In genomic region chr2:27025861-27026851, GRCh38 we compare ENCODE assay signal across 18 cellular contexts.
"Had no signal": no experiment of that assay in that cellular context is flagged by ENCODE, and none has a peak within 500 bp of the region (broad histone marks: within the 10 kb centered on the region; RNA-seq: fewer than 3 reads in every experiment).

No MANE protein-coding gene starts in this region.

- H3K9ac ChIP-seq: neural progenitor cell had no signal

- H3K4me1 ChIP-seq: lower lobe of right lung, neural progenitor cell, sigmoid colon, upper lobe of right lung had no signal

- H3K9me3 Mint-ChIP-seq: activated CD4-positive, alpha-beta memory T cell treated with anti-CD3 and anti-CD28 coated beads, Interleukin-2, amount 10 ng/mL, durations not matched to agents 7 days and 5 days; activated T-helper 2 cell treated with anti-CD3 and anti-CD28 coated beads, Interferon-gamma antibody, Interleukin-2, Interleukin-4, amounts not matched to agents 10 μg/mL and 5 μg/mL and 100 μg/mL, durations not matched to agents 14 hours and 24 hours and 36 hours; mesothelial cell of epicardium; neural progenitor cell had no signal

- H3K27me3 Mint-ChIP-seq: activated CD4-positive, alpha-beta memory T cell treated with anti-CD3 and anti-CD28 coated beads, Interleukin-2, amount 10 ng/mL, durations not matched to agents 7 days and 5 days had no signal

- H3K27me3 ChIP-seq: brain microvascular endothelial cell, esophagus muscularis mucosa, neural progenitor cell, ovary, sigmoid colon, upper lobe of right lung had no signal

- H3K36me3 ChIP-seq: neural progenitor cell, ovary had no signal

- H3K4me3 ChIP-seq: esophagus muscularis mucosa, lower lobe of right lung, neural progenitor cell, ovary, sigmoid colon, upper lobe of right lung had no signal

- H3K27ac Mint-ChIP-seq: activated CD4-positive, alpha-beta memory T cell treated with anti-CD3 and anti-CD28 coated beads, Interleukin-2, amount 10 ng/mL, durations not matched to agents 7 days and 5 days; activated T-helper 2 cell treated with anti-CD3 and anti-CD28 coated beads, Interferon-gamma antibody, Interleukin-2, Interleukin-4, amounts not matched to agents 10 μg/mL and 5 μg/mL and 100 μg/mL, durations not matched to agents 14 hours and 24 hours and 36 hours; mesothelial cell of epicardium; neural progenitor cell had no signal

- ATAC-seq: lower lobe of right lung, upper lobe of right lung had no signal

- H3K4me3 Mint-ChIP-seq: activated CD4-positive, alpha-beta memory T cell treated with anti-CD3 and anti-CD28 coated beads, Interleukin-2, amount 10 ng/mL, durations not matched to agents 7 days and 5 days; mesothelial cell of epicardium; neural progenitor cell had no signal

- H3K27ac ChIP-seq: brain microvascular endothelial cell, esophagus muscularis mucosa, lower lobe of right lung, ovary, sigmoid colon, upper lobe of right lung had no signal

- H3K9me3 ChIP-seq: esophagus muscularis mucosa, lower lobe of right lung, ovary, sigmoid colon, upper lobe of right lung had no signal

- H2AFZ ChIP-seq: neural progenitor cell had no signal

- DNase-seq: activated CD4-positive, alpha-beta memory T cell treated with anti-CD3 and anti-CD28 coated beads, Interleukin-2, amount 10 ng/mL, durations not matched to agents 7 days and 5 days; activated CD4-positive, alpha-beta T cell treated with anti-CD3 and anti-CD28 coated beads for 48 hours; activated CD4-positive, CD25-positive, alpha-beta regulatory T cell; activated naive CD4-positive, alpha-beta T cell treated with Interleukin-2 at 50 U/mL for 16 hours; activated T-cell treated with anti-CD3 and anti-CD28 coated beads, Interleukin-2, amount 50 U/mL, for 1 hour; brain microvascular endothelial cell; cerebellar nuclear complex; effector CD4-positive, alpha-beta T cell; lower lobe of right lung; ovary; sigmoid colon; stimulated activated CD8-positive, alpha-beta memory T cell treated with anti-CD3 and anti-CD28 coated beads, Interleukin-4, amount 100 ng/mL, for 48 hours; stimulated activated naive CD4-positive, alpha-beta T cell; upper lobe of right lung had no signal

- H3K4me2 ChIP-seq: neural progenitor cell had no signal
